In the genomic region with DNA sequence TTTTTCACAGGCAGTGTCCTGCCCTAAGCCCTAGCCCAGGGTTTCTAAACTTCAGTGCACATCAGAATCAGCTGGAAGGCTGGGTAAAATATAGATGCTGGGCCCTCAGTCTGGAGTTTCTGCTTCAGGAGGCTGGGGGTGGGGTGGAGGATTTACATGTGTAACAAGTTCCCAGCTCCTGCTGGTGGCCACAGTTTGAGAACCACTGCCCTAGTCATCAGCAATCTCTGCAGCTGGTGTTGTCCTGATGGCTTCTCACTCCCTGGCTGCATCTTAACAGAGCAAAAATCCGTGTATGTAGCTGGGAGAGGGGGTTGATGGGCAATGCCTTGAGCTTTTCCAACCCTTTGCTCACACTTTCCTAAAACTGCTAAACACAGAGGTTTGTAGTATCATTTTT, we compare ENCODE assay signal across 8 cellular contexts.
DNase-seq lines count a peak whose midpoint lies in the region; ATAC-seq and TF ChIP-seq lines count a peak whose summit lies in the region.

No MANE protein-coding gene starts in this region.

- peaks cover 9% of the 10 kb centered on the region for H3K4me1 ChIP-seq in parathyroid adenoma

- no peak for ATAC-seq in GM21786 (IDR thresholded peaks at IDR 0.05; ENCODE audit: unreplicated experiment)

- H3K36me3 ChIP-seq in parathyroid adenoma (ENCODE audit: control insufficient read depth, insufficient read depth, low read length): no peaks in the 10 kb centered on the region

- no peak overlapping the region for H2AFZ ChIP-seq in parathyroid adenoma

- no peaks in the 10 kb centered on the region for H3K9me3 ChIP-seq in parathyroid adenoma (ENCODE audit: control insufficient read depth, low read length)

- H3K4me2 ChIP-seq in parathyroid adenoma (ENCODE audit: low read length): no peak overlapping the region

- no peak overlapping the region for H3K9ac ChIP-seq in parathyroid adenoma

- H3K27ac ChIP-seq in parathyroid adenoma: peak overlapping the region; percentile 84

- no peaks in the 10 kb centered on the region for H3K79me2 ChIP-seq in parathyroid adenoma

- TF ChIP-seq CTCF in WI38 (IDR thresholded peaks at IDR 0.05; ENCODE audit: low read depth, low read length) (no peak), fibroblast of villous mesenchyme (IDR thresholded peaks at IDR 0.05; ENCODE audit: insufficient read depth, low read depth, low read length) (peak; percentile 7), parathyroid adenoma (IDR thresholded peaks at IDR 0.05) (no peak)

- DNase-seq in AG20443 (ENCODE audit: low spot score) (peak; percentile 44), fibroblast of villous mesenchyme (ENCODE audit: low read depth) (peak; percentile 90), SIG-M5 treated with dmso at 0.1 percent for 504 hours (lab: John Stamatoyannopoulos, UW; ENCODE audit: unreplicated experiment) (no peak), NCI-H1105 (lab: John Stamatoyannopoulos, UW) (no peak), inferior parietal cortex (ENCODE audit: extremely low spot score) (no peak)

- H3K4me3 ChIP-seq in WI38 (ENCODE audit: low read depth, low read length): peak overlapping the region; percentile 21
- peak overlapping the region; percentile 7 for H3K4me3 ChIP-seq in fibroblast of villous mesenchyme (ENCODE audit: low read depth, low read length)
- H3K4me3 ChIP-seq in parathyroid adenoma (ENCODE audit: low read depth, low read length): no peak overlapping the region

- H3K27me3 ChIP-seq in parathyroid adenoma (ENCODE audit: control insufficient read depth, insufficient read depth, low read length): no peaks in the 10 kb centered on the region

Comparison
In these comparisons a context has a peak if more than half of its experiments do, and no peak if none do; other contexts are left out.
1. DNase-seq: peak in AG20443 (single experiment) and fibroblast of villous mesenchyme (single experiment); none in SIG-M5 treated with dmso at 0.1 percent for 504 hours (single experiment), NCI-H1105 (single experiment) and inferior parietal cortex (single experiment).